27 cellular contexts compared by ENCODE assay signal in genomic region chr1:151142411-151143056, GRCh38. TPM values are rescaled to one million over a fixed set of nuclear protein-coding genes. Genes with fewer than 3 reads are reported as not detected.
DNase-seq lines count a peak whose midpoint lies in the region; ATAC-seq and TF ChIP-seq lines count a peak whose summit lies in the region.
"Had no signal": no experiment of that assay in that cellular context is flagged by ENCODE, and none has a peak within 500 bp of the region (broad histone marks: within the 10 kb centered on the region; RNA-seq: fewer than 3 reads in every experiment).

No MANE protein-coding gene starts in this region.

- no peaks in the 10 kb centered on the region for H3K9me3 Mint-ChIP-seq in activated CD4-positive, alpha-beta memory T cell treated with anti-CD3 and anti-CD28 coated beads for 36 hours
- H3K9me3 Mint-ChIP-seq: activated CD8-positive, alpha-beta T cell treated with anti-CD3 and anti-CD28 coated beads for 36 hours; activated naive CD4-positive, alpha-beta T cell treated with anti-CD3 and anti-CD28 coated beads, Interleukin-2, amount 10 ng/mL, durations not matched to agents 7 days and 5 days; activated T-cell treated with anti-CD3 and anti-CD28 coated beads, Interleukin-2, amount 50 U/mL, for 4 hours; CD8-positive, alpha-beta T cell; neural crest cell; stimulated activated naive CD8-positive, alpha-beta T cell treated with anti-CD3 and anti-CD28 coated beads, Interleukin-15, amount 100 ng/mL, for 72 hours had no signal

- TF ChIP-seq CTCF in OCI-LY7 (conservative IDR thresholded peaks at IDR 0.05; ENCODE audit: low read length) = no peak

- no peaks in the 10 kb centered on the region for H3K9me3 ChIP-seq in OCI-LY7 (ENCODE audit: low read length)
- H3K9me3 ChIP-seq: gastroesophageal sphincter, SJSA1 had no signal

- DNase-seq in H7 (peak; percentile 59), OCI-LY7 (ENCODE audit: low spot score) (no peak), left cardiac atrium (no peak), posterior vena cava (ENCODE audit: low spot score) (peak; percentile 60), NCI-H1105 treated with DMSO at 0.1 percent for 48 hours (lab: John Stamatoyannopoulos, UW) (no peak), NCI-H2227 treated with DMSO at 0.1 percent for 48 hours (lab: John Stamatoyannopoulos, UW) (no peak)
- DNase-seq in activated CD4-positive, alpha-beta memory T cell treated with anti-CD3 and anti-CD28 coated beads for 36 hours = no peak
- DNase-seq: activated CD4-positive, CD25-positive, alpha-beta regulatory T cell; activated CD8-positive, alpha-beta T cell treated with anti-CD3 and anti-CD28 coated beads for 36 hours; activated naive CD4-positive, alpha-beta T cell treated with anti-CD3 and anti-CD28 coated beads, Interleukin-2, amount 10 ng/mL, durations not matched to agents 7 days and 5 days; activated T-cell treated with anti-CD3 and anti-CD28 coated beads, Interleukin-2, amount 50 U/mL, for 4 hours; CD8-positive, alpha-beta T cell; DMS79 treated with DMSO at 0.1 percent for 48 hours; effector CD8-positive, alpha-beta T cell; kidney glomerular epithelial cell; mesenchymal stem cell; NCI-H1092 treated with DMSO at 0.1 percent for 48 hours; PC-9; stimulated activated CD4-positive, alpha-beta T cell treated with anti-CD3 and anti-CD28 coated beads, Interleukin-4, amount 100 ng/mL, for 24 hours; stimulated activated naive CD8-positive, alpha-beta T cell treated with anti-CD3 and anti-CD28 coated beads, Interleukin-15, amount 100 ng/mL, for 72 hours; trophoblast cell had no signal

- H3K36me3 Mint-ChIP-seq in activated CD4-positive, alpha-beta memory T cell treated with anti-CD3 and anti-CD28 coated beads for 36 hours = no peaks in the 10 kb centered on the region
- H3K36me3 Mint-ChIP-seq: activated naive CD4-positive, alpha-beta T cell treated with anti-CD3 and anti-CD28 coated beads, Interleukin-2, amount 10 ng/mL, durations not matched to agents 7 days and 5 days had no signal

- no peak overlapping the region for H2AFZ ChIP-seq in OCI-LY7 (ENCODE audit: low read length)
- H2AFZ ChIP-seq: PC-9 had no signal

- H3K4me1 ChIP-seq in OCI-LY7 (ENCODE audit: insufficient read depth, low read length, poor library complexity, severe bottlenecking) = peaks cover 37% of the 10 kb centered on the region

- CTCF ChIA-PET in OCI-LY7 (lab: Charles Lee; ENCODE audit: unreplicated experiment) = no interaction called here
- CTCF ChIA-PET in activated CD4-positive, alpha-beta memory T cell treated with anti-CD3 and anti-CD28 coated beads for 36 hours (lab: Charles Lee) = interaction anchor here (0.6 to 2.8 kb wide), 5 partner anchors 13 to 118 kb away, joined by 3 to 16 read pairs (median 5); partner anchors contain the start of gene TNFAIP8L2

- no peak overlapping the region for H3K4me3 ChIP-seq in H7 (ENCODE audit: insufficient read depth, low read depth, low read length)
- no peak overlapping the region for H3K4me3 ChIP-seq in OCI-LY7 (ENCODE audit: low read depth, low read length, poor library complexity, severe bottlenecking)
- H3K4me3 ChIP-seq: gastroesophageal sphincter, PC-9, SJSA1 had no signal

- H3K9me2 ChIP-seq in OCI-LY7 (ENCODE audit: insufficient read depth, low read length) = no peaks in the 10 kb centered on the region

- H4K20me1 ChIP-seq in OCI-LY7 (ENCODE audit: insufficient read depth, low read length) = no peaks in the 10 kb centered on the region

- no peaks in the 10 kb centered on the region for H3K79me2 ChIP-seq in OCI-LY7 (ENCODE audit: insufficient read depth, low read depth, low read length)

- intact Hi-C loops in OCI-LY7 (cut with micrococcal nuclease; ENCODE audit: unreplicated experiment) (no loop called here), left cardiac atrium (cut with DNase I) (no loop called here), posterior vena cava (cut with DNase I) (loop anchor here in 1 of 2 donors (5.0 kb wide), 1 partner anchor 35 kb away; no protein-coding TSS in a partner anchor)
- intact Hi-C loops in activated CD4-positive, alpha-beta memory T cell treated with anti-CD3 and anti-CD28 coated beads for 36 hours (cut with micrococcal nuclease) = no loop called here

- H3K27me3 ChIP-seq in H7 (ENCODE audit: control insufficient read depth, insufficient read depth, low read length) = peaks cover 28% of the 10 kb centered on the region
- H3K27me3 ChIP-seq: gastroesophageal sphincter, SJSA1 had no signal

- ATAC-seq in left cardiac atrium = peak; percentile 2 to 7
- ATAC-seq: activated CD8-positive, alpha-beta T cell treated with anti-CD3 and anti-CD28 coated beads for 36 hours; activated T-cell treated with anti-CD3 and anti-CD28 coated beads, Interleukin-2, amount 50 U/mL, for 4 hours; CD8-positive, alpha-beta T cell; esophagus mucosa; gastroesophageal sphincter; stimulated activated naive CD8-positive, alpha-beta T cell treated with anti-CD3 and anti-CD28 coated beads, Interleukin-15, amount 100 ng/mL, for 72 hours had no signal

- peak overlapping the region; percentile 17 for H3K4me2 ChIP-seq in OCI-LY7 (ENCODE audit: low read length)
- H3K4me2 ChIP-seq: PC-9 had no signal

- no peak overlapping the region for H3K4me3 Mint-ChIP-seq in activated CD4-positive, alpha-beta memory T cell treated with anti-CD3 and anti-CD28 coated beads for 36 hours
- H3K4me3 Mint-ChIP-seq: activated CD8-positive, alpha-beta T cell treated with anti-CD3 and anti-CD28 coated beads for 36 hours; activated naive CD4-positive, alpha-beta T cell treated with anti-CD3 and anti-CD28 coated beads, Interleukin-2, amount 10 ng/mL, durations not matched to agents 7 days and 5 days; activated T-cell treated with anti-CD3 and anti-CD28 coated beads, Interleukin-2, amount 50 U/mL, for 4 hours; CD8-positive, alpha-beta T cell; stimulated activated naive CD8-positive, alpha-beta T cell treated with anti-CD3 and anti-CD28 coated beads, Interleukin-15, amount 100 ng/mL, for 72 hours had no signal

- H3K4me1 Mint-ChIP-seq in activated CD4-positive, alpha-beta memory T cell treated with anti-CD3 and anti-CD28 coated beads for 36 hours (ENCODE audit: low read depth) = peaks cover 6% of the 10 kb centered on the region

- no TSS peak for BruUV-seq in OCI-LY7 (replicated peaks; lab: Mats Ljungman, UMichigan)

- POLR2A ChIA-PET in OCI-LY7 (lab: Charles Lee) = interaction anchor here (0.5 to 1.2 kb wide), 4 partner anchors 16 to 674 kb away, joined by 3 to 5 read pairs (median 3); partner anchors contain the start of gene PSMD4
- POLR2A ChIA-PET in activated CD4-positive, alpha-beta memory T cell treated with anti-CD3 and anti-CD28 coated beads for 36 hours (lab: Charles Lee) = interaction anchor here (0.6 kb wide), 1 partner anchor 313 kb away, joined by 4 read pairs; no protein-coding TSS in a partner anchor

- H3K27ac Mint-ChIP-seq in activated CD4-positive, alpha-beta memory T cell treated with anti-CD3 and anti-CD28 coated beads for 36 hours = no peak overlapping the region
- H3K27ac Mint-ChIP-seq: activated CD8-positive, alpha-beta T cell treated with anti-CD3 and anti-CD28 coated beads for 36 hours; activated naive CD4-positive, alpha-beta T cell treated with anti-CD3 and anti-CD28 coated beads, Interleukin-2, amount 10 ng/mL, durations not matched to agents 7 days and 5 days; CD8-positive, alpha-beta T cell; stimulated activated naive CD8-positive, alpha-beta T cell treated with anti-CD3 and anti-CD28 coated beads, Interleukin-15, amount 100 ng/mL, for 72 hours had no signal

- no peaks in the 10 kb centered on the region for H3K27me3 Mint-ChIP-seq in activated CD4-positive, alpha-beta memory T cell treated with anti-CD3 and anti-CD28 coated beads for 36 hours

- H3K36me3 ChIP-seq in H7 (replicated peaks; ENCODE audit: control insufficient read depth, insufficient read depth, low read length) (no peaks in the 10 kb centered on the region; the same call in 1 of the 2 replicates), OCI-LY7 (ENCODE audit: insufficient read depth, low read length) (no peaks in the 10 kb centered on the region)
- H3K36me3 ChIP-seq: SJSA1 had no signal

- H3K27ac ChIP-seq in OCI-LY7 (ENCODE audit: low read depth, low read length, poor library complexity, severe bottlenecking) = no peak overlapping the region
- H3K27ac ChIP-seq: PC-9, SJSA1 had no signal

RNA-seq across cellular contexts. Expression of gene SEMA6C, which starts 3.9 kb away (rescaled TPM):
- 6.1 and 8.0 TPM in 2 replicates for total RNA-seq in H7 (2014; rRNA removed; shearing (Covaris generic))
- 0.54 and 1.1 TPM in 2 replicates for total RNA-seq in OCI-LY7 (2014; rRNA removed; shearing (Covaris generic))
- total RNA-seq in OCI-LY7 (2022) (1.9 and 2.0 TPM in 2 replicates), left cardiac atrium (10 to 100 TPM; 23.6 to 37.0 TPM), posterior vena cava (10 to 100 TPM in 1 of 2 donors, 1 to 10 TPM in 1; 6.9 to 10.1 TPM)
- 1 to 10 TPM; 1.9 to 2.5 TPM for total RNA-seq in activated CD4-positive, alpha-beta memory T cell treated with anti-CD3 and anti-CD28 coated beads for 36 hours

RNA-seq across cellular contexts. Expression of gene TNFAIP8L2, which starts 13.9 kb away (rescaled TPM):
- 0.14 and 0.15 TPM in 2 replicates for total RNA-seq in H7 (2014; rRNA removed; shearing (Covaris generic))
- total RNA-seq in OCI-LY7 (2014; rRNA removed; shearing (Covaris generic)) = 7.7 and 12.5 TPM in 2 replicates
- total RNA-seq in OCI-LY7 (2022) (9.0 and 9.2 TPM in 2 replicates), left cardiac atrium (1 to 10 TPM; 2.1 to 5.3 TPM), posterior vena cava (1 to 10 TPM; 3.0 to 4.2 TPM)
- 10 to 100 TPM; 24.2 to 26.7 TPM for total RNA-seq in activated CD4-positive, alpha-beta memory T cell treated with anti-CD3 and anti-CD28 coated beads for 36 hours
- total RNA-seq: esophagus mucosa, neural crest cell, PC-9, SJSA1 had no signal

RNA-seq across cellular contexts. Expression of gene LYSMD1, which starts 23.2 kb away (rescaled TPM):
- total RNA-seq in H7 (2014; rRNA removed; shearing (Covaris generic)) = 20.0 and 22.5 TPM in 2 replicates
- 6.2 and 9.2 TPM in 2 replicates for total RNA-seq in OCI-LY7 (2014; rRNA removed; shearing (Covaris generic))
- total RNA-seq in OCI-LY7 (2022) (3.4 and 3.7 TPM in 2 replicates), left cardiac atrium (10 to 100 TPM in 1 of 2 donors, 1 to 10 TPM in 1; 9.7 to 10.3 TPM), posterior vena cava (1 to 10 TPM; 6.6 to 7.0 TPM)
- 1 to 10 TPM; 1.8 to 2.6 TPM for total RNA-seq in activated CD4-positive, alpha-beta memory T cell treated with anti-CD3 and anti-CD28 coated beads for 36 hours

RNA-seq across cellular contexts. Expression of gene SCNM1, which starts 23.4 kb away (rescaled TPM):
- total RNA-seq in H7 (2014; rRNA removed; shearing (Covaris generic)) = 76.1 and 78.8 TPM in 2 replicates
- 70.9 and 78.0 TPM in 2 replicates for total RNA-seq in OCI-LY7 (2014; rRNA removed; shearing (Covaris generic))
- total RNA-seq in OCI-LY7 (2022) (54.1 and 63.1 TPM in 2 replicates), left cardiac atrium (10 to 100 TPM; 19.4 to 20.9 TPM), posterior vena cava (10 to 100 TPM; 26.5 to 27.0 TPM)
- 10 to 100 TPM; 67.5 to 67.8 TPM for total RNA-seq in activated CD4-positive, alpha-beta memory T cell treated with anti-CD3 and anti-CD28 coated beads for 36 hours

RNA-seq across cellular contexts. Expression of gene TMOD4, which starts 33.2 kb away (rescaled TPM):
- total RNA-seq in H7 (2014; rRNA removed; shearing (Covaris generic)) = 0.80 TPM in 1 of 2 replicates, not detected in the other
- not detected in 2 replicates for total RNA-seq in OCI-LY7 (2014; rRNA removed; shearing (Covaris generic))
- total RNA-seq in OCI-LY7 (2022) (1.4 and 2.4 TPM in 2 replicates), left cardiac atrium (not detected), posterior vena cava (under 1 TPM in 1 of 2 donors, not detected in 1; 0.88 TPM)
- 1 to 10 TPM; 1.7 to 2.7 TPM for total RNA-seq in activated CD4-positive, alpha-beta memory T cell treated with anti-CD3 and anti-CD28 coated beads for 36 hours
- total RNA-seq: cerebellum, esophagus mucosa, PC-9, pulmonary artery endothelial cell had no signal

Comparison
In these comparisons a context has a peak if more than half of its experiments do, and no peak if none do; other contexts are left out.
1. DNase-seq: peak in H7 (single experiment) and posterior vena cava (single experiment); none in OCI-LY7 (single experiment), left cardiac atrium (single experiment), activated CD4-positive, alpha-beta memory T cell treated with anti-CD3 and anti-CD28 coated beads for 36 hours (single experiment), NCI-H1105 treated with DMSO at 0.1 percent for 48 hours (single experiment) and NCI-H2227 treated with DMSO at 0.1 percent for 48 hours (single experiment).